Comparison of ENCODE assay signal across 17 cellular contexts in the genomic region with DNA sequence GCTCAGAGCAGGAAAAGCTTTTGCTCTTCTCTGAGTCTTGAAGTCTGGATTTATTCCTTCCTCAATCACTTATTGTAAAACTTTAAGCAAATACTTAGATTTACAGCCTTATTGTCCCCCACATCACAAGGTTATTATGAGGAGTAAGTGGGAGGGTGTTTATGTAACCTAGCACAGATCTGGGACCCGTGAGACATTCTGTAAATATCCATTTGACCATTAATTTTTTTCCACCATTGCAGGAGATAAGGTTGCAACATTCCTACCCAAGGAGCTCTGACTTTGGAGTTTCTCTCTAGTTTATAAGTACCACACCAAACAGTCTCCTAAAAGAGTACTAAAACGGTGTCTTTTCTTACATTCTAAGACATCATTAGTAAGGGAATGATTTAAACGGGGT. TPM values are rescaled to one million over a fixed set of nuclear protein-coding genes. Genes with fewer than 3 reads are reported as not detected.
DNase-seq lines count a peak whose midpoint lies in the region; ATAC-seq, FAIRE-seq and TF ChIP-seq lines count a peak whose summit lies in the region.
"Had no signal": no experiment of that assay in that cellular context is flagged by ENCODE, and none has a peak within 500 bp of the region (broad histone marks: within the 10 kb centered on the region; RNA-seq: fewer than 3 reads in every experiment).

No MANE protein-coding gene starts in this region.

- H3K27me3 Mint-ChIP-seq in mesothelial cell of epicardium (ENCODE audit: low read depth) = no peaks in the 10 kb centered on the region

- TF ChIP-seq CTCF in A549 (IDR thresholded peaks at IDR 0.05) = no peak
- no peak for TF ChIP-seq CTCF in choroid plexus epithelial cell (conservative IDR thresholded peaks at IDR 0.05; ENCODE audit: low read depth, low read length)
- TF ChIP-seq CTCF in mesothelial cell of epicardium (IDR thresholded peaks at IDR 0.05; ENCODE audit: unreplicated experiment) = no peak
- TF ChIP-seq CTCF in breast epithelium (IDR thresholded peaks at IDR 0.05) = no peak

- H3K9me3 ChIP-seq in A549 = 0 out of 3 replicates have a peak, but pooled peaks cover 7% of the 10 kb centered on the region
- no peaks in the 10 kb centered on the region for H3K9me3 ChIP-seq in breast epithelium
- H3K9me3 ChIP-seq: transverse colon had no signal

- H3K4me1 ChIP-seq in A549 (peaks cover 41% of the 10 kb centered on the region), breast epithelium (no peaks in the 10 kb centered on the region)
- H3K4me1 ChIP-seq: neural progenitor cell had no signal

- intact Hi-C loops in breast epithelium (cut with DNase I; ENCODE audit: low total_unique reads) = no loop called here

- H3K4me3 ChIP-seq in A549 (no peak overlapping the region), choroid plexus epithelial cell (ENCODE audit: low read depth, low read length) (no peak overlapping the region), breast epithelium (no peak overlapping the region)
- H3K4me3 ChIP-seq: K562, neural progenitor cell, transverse colon had no signal

- no peak for ATAC-seq in A549
- ATAC-seq: K562, WTC11 had no signal

- 35% methylated on average over 3 of the region's 3 CpGs for WGBS in A549 (ENCODE audit: missing lambda C conversion rate)

- no peak overlapping the region for H3K4me3 Mint-ChIP-seq in mesothelial cell of epicardium
- H3K4me3 Mint-ChIP-seq: neural progenitor cell, WTC11 had no signal

- TF ChIP-seq POLR2A in A549 (IDR thresholded peaks at IDR 0.05; ENCODE audit: low read length) (no peak), breast epithelium (IDR thresholded peaks at IDR 0.05) (no peak)

- H3K27me3 ChIP-seq in breast epithelium = no peaks in the 10 kb centered on the region
- H3K27me3 ChIP-seq: neural progenitor cell, transverse colon had no signal

- peak in 1 of 2 experiments; percentile 27 for DNase-seq in A549 (ENCODE audit: low read depth in 1 of 2, low spot score in 1 of 2)
- peak; percentile 32 for DNase-seq in HCEC 1CT
- DNase-seq in choroid plexus epithelial cell (ENCODE audit: low read depth) = peak; percentile 63
- no peak for DNase-seq in mesothelial cell of epicardium (ENCODE audit: low spot score in 2 of 2, unreplicated experiment in 2 of 2)
- DNase-seq in AG08396 (ENCODE audit: low spot score) = no peak
- DNase-seq in stimulated activated naive CD4-positive, alpha-beta T cell (lab: John Stamatoyannopoulos, UW) = no peak
- DNase-seq in breast epithelium (ENCODE audit: low spot score in 2 of 2) = no peak
- DNase-seq in NCI-H1105 (lab: John Stamatoyannopoulos, UW) = no peak
- DNase-seq: 8988T; effector CD4-positive, alpha-beta T cell; NCI-H345; transverse colon had no signal

- H3K9me3 Mint-ChIP-seq in mesothelial cell of epicardium = no peaks in the 10 kb centered on the region
- H3K9me3 Mint-ChIP-seq: neural progenitor cell had no signal

- FAIRE-seq in A549 (lab: Jason Lieb, UNC) = no peak
- FAIRE-seq: frontal cortex, K562 had no signal

- H3K36me3 Mint-ChIP-seq in mesothelial cell of epicardium = no peaks in the 10 kb centered on the region
- H3K36me3 Mint-ChIP-seq: neural progenitor cell, WTC11 had no signal

- peak overlapping the region; percentile 85 for H3K27ac Mint-ChIP-seq in mesothelial cell of epicardium
- H3K27ac Mint-ChIP-seq: neural progenitor cell, WTC11 had no signal

- POLR2A ChIA-PET in A549 (lab: Yijun Ruan, JAX) = interaction anchor here (0.7 kb wide), 1 partner anchor 56 kb away, joined by 4 read pairs; no protein-coding TSS in a partner anchor

- peak overlapping the region; percentile 50 for H3K4me2 ChIP-seq in A549
- H3K4me2 ChIP-seq: neural progenitor cell had no signal

- TF ChIP-seq EP300 in A549 (IDR thresholded peaks at IDR 0.05) = no peak; a peak in 2 of 5 replicates

- H3K36me3 ChIP-seq in breast epithelium = no peaks in the 10 kb centered on the region
- H3K36me3 ChIP-seq: neural progenitor cell, transverse colon had no signal

- H3K4me1 Mint-ChIP-seq in mesothelial cell of epicardium = peaks cover 36% of the 10 kb centered on the region
- H3K4me1 Mint-ChIP-seq: neural progenitor cell, WTC11 had no signal

- peak overlapping the region; percentile 73 to 87 for H3K27ac ChIP-seq in A549
- H3K27ac ChIP-seq in breast epithelium = no peak overlapping the region
- H3K27ac ChIP-seq: HL-60, neural progenitor cell, transverse colon had no signal

- CTCF ChIA-PET in A549 (lab: Yijun Ruan, JAX) = interaction anchor here (1.1 to 5.1 kb wide), 4 partner anchors 11 to 189 kb away, joined by 3 to 40 read pairs (median 4); no protein-coding TSS in a partner anchor

- TF ChIP-seq RAD21 in A549 (conservative IDR thresholded peaks at IDR 0.05 in 1 of 2, IDR thresholded peaks at IDR 0.05 in 1 of 2) = no peak

TF ChIP-seq in A549, 52 proteins besides CTCF, POLR2A, EP300 and RAD21:
- no peak for TF ChIP-seq TFCP2L1 (CRISPR knock-in tag; IDR thresholded peaks at IDR 0.05)
- TF ChIP-seq CBX8 (IDR thresholded peaks at IDR 0.05) = no peak
- TF ChIP-seq ESRRA (IDR thresholded peaks at IDR 0.05; ENCODE audit: borderline replicate concordance, low read length) = no peak
- TF ChIP-seq GATA3 (IDR thresholded peaks at IDR 0.05; ENCODE audit: borderline replicate concordance) = peak; percentile 56; the same call in 1 of the 2 replicates
- TF ChIP-seq CHD2 (IDR thresholded peaks at IDR 0.05; ENCODE audit: low read length, partially characterized antibody) = no peak
- 0 out of 2 replicates have a peak, but pooled peaks have one; percentile 24 for TF ChIP-seq JUNB (IDR thresholded peaks at IDR 0.05)
- TF ChIP-seq CEBPB (IDR thresholded peaks at IDR 0.05) = peak in 1 of 2 experiments; percentile 54; a peak in 1 of 4 replicates
- no peak for TF ChIP-seq MAFK (IDR thresholded peaks at IDR 0.05; ENCODE audit: partially characterized antibody)
- no peak for TF ChIP-seq FOSB (CRISPR knock-in tag; IDR thresholded peaks at IDR 0.05)

RNA-seq across cellular contexts. Expression of gene CTIF, which starts 52.1 kb away (rescaled TPM):
- polyA plus RNA-seq in A549 (2011; rRNA removed) = 14.6 and 17.0 TPM in 2 replicates
- polyA plus RNA-seq in A549 (2012; cell fraction: cytosol; rRNA removed) = 12.5 and 15.6 TPM in 2 replicates
- 55.4 and 60.4 TPM in 2 replicates for polyA plus RNA-seq in A549 (2012; cell fraction: nucleus; rRNA removed)
- 23.0 to 30.0 TPM (median 24.7 TPM) in 3 replicates for polyA plus RNA-seq in A549 (2017; fragmentation: RNase III; extraction: RNeasy Plus Mini Kit Qiagen cat#74134 plus additional on column Dnase treatment)
- 18.0 and 26.5 TPM in 2 replicates for polyA minus RNA-seq in A549 (2011; rRNA and poly(A)+ RNA removed)
- 64.3 to 67.9 TPM (median 66.0 TPM) in 3 replicates for total RNA-seq in mesothelial cell of epicardium
- 10 to 100 TPM; 28.8 to 78.9 (median 32.6) TPM for total RNA-seq in breast epithelium

Comparison
In these comparisons a context has a peak if more than half of its experiments do, and no peak if none do; other contexts are left out.
1. DNase-seq: peak in HCEC 1CT (single experiment) and choroid plexus epithelial cell (single experiment); none in mesothelial cell of epicardium (0 of 2), AG08396 (single experiment), stimulated activated naive CD4-positive, alpha-beta T cell (0 of 6), breast epithelium (0 of 2) and NCI-H1105 (single experiment).
2. H3K27ac ChIP-seq: peak in A549 (2 of 2); none in breast epithelium (0 of 2).